In the genomic region with DNA sequence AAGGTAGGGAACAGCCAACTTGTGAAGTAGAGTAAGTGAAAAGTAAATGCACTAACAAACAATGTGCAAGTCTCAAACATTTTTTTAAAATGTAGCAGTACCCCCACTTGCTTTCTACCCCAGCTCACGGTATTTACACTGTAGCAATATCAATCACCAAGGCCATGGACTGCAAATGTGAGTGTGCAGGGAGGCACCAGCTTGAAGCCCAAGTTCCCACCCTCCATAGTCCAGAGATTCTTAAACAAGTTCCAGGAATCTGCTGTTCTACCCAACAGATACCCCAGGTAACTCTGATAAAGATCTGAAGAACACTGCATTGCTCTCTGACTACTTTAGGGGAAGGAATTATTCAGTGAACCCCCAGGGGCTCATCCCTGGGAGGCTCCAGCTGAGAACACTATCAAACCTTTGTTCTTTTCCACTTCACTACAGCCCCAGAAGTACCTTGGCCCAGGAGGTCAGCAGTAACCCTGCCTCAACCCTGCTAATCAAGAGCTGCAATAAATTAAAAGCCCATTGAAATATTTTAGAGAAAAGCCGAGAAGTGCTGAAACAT, we compare ENCODE assay signal across 12 cellular contexts.
DNase-seq lines count a peak whose midpoint lies in the region; ATAC-seq, FAIRE-seq and TF ChIP-seq lines count a peak whose summit lies in the region.
"Had no signal": no experiment of that assay in that cellular context is flagged by ENCODE, and none has a peak within 500 bp of the region (broad histone marks: within the 10 kb centered on the region; RNA-seq: fewer than 3 reads in every experiment).

No MANE protein-coding gene starts in this region.

- H3K9me3 ChIP-seq in left ventricle myocardium inferior (replicated peaks) = no peaks in the 10 kb centered on the region
- no peaks in the 10 kb centered on the region for H3K9me3 ChIP-seq in uterus
- no peaks in the 10 kb centered on the region for H3K9me3 ChIP-seq in suprapubic skin

- H3K27ac Mint-ChIP-seq in mesothelial cell of epicardium = peak overlapping the region; percentile 81

- ATAC-seq in left cardiac atrium (no peak), HG03442 (IDR thresholded peaks at IDR 0.05; ENCODE audit: unreplicated experiment) (no peak)

- intact Hi-C loops in left ventricle myocardium inferior (cut with micrococcal nuclease) = no loop called here
- intact Hi-C loops in left cardiac atrium (cut with DNase I) = no loop called here
- intact Hi-C loops in uterus (cut with DNase I; ENCODE audit: low total_unique reads) = no loop called here

- no peak for TF ChIP-seq EP300 in suprapubic skin (IDR thresholded peaks at IDR 0.05)

- H3K9me3 Mint-ChIP-seq in mesothelial cell of epicardium = peaks cover 6% of the 10 kb centered on the region

- H3K4me3 ChIP-seq in left ventricle myocardium inferior = no peak overlapping the region
- no peak overlapping the region for H3K4me3 ChIP-seq in uterus
- no peak overlapping the region for H3K4me3 ChIP-seq in suprapubic skin

- H3K27me3 ChIP-seq in left ventricle myocardium inferior (ENCODE audit: low read depth) (no peaks in the 10 kb centered on the region), uterus (no peaks in the 10 kb centered on the region), suprapubic skin (no peaks in the 10 kb centered on the region)

- H3K4me1 ChIP-seq in left ventricle myocardium inferior (peaks cover 42% of the 10 kb centered on the region), uterus (no peaks in the 10 kb centered on the region), suprapubic skin (peaks cover 34% of the 10 kb centered on the region)

- H3K27me3 Mint-ChIP-seq in mesothelial cell of epicardium (ENCODE audit: low read depth) = no peaks in the 10 kb centered on the region

- H3K4me1 Mint-ChIP-seq in mesothelial cell of epicardium = peaks cover 27% of the 10 kb centered on the region

- TF ChIP-seq CTCF in left ventricle myocardium inferior (IDR thresholded peaks at IDR 0.05; ENCODE audit: borderline replicate concordance) = no peak
- no peak for TF ChIP-seq CTCF in mesothelial cell of epicardium (IDR thresholded peaks at IDR 0.05; ENCODE audit: unreplicated experiment)
- TF ChIP-seq CTCF in uterus (IDR thresholded peaks at IDR 0.05) = no peak
- TF ChIP-seq CTCF in suprapubic skin (IDR thresholded peaks at IDR 0.05) = no peak

- H3K27ac ChIP-seq in left ventricle myocardium inferior (replicated peaks) (peak overlapping the region; percentile 32), uterus (peak overlapping the region; percentile 79 to 90), suprapubic skin (no peak overlapping the region)
- H3K27ac ChIP-seq: KMS-11 had no signal

- WGBS in suprapubic skin = 93% methylated on average over 2 of the region's 2 CpGs

- no peak for FAIRE-seq in HTR-8/SVneo (lab: Jason Lieb, UNC)
- FAIRE-seq: endometrium had no signal

- DNase-seq in left ventricle myocardium inferior = no peak
- DNase-seq in left cardiac atrium = no peak
- DNase-seq in astrocyte of the hippocampus (ENCODE audit: low read depth, low spot score) = peak; percentile 30
- DNase-seq in mesothelial cell of epicardium (ENCODE audit: low spot score in 2 of 2, unreplicated experiment in 2 of 2) = no peak
- no peak for DNase-seq in uterus
- DNase-seq in HTR-8/SVneo (ENCODE audit: insufficient read length, low spot score) = no peak
- no peak for DNase-seq in suprapubic skin (ENCODE audit: low spot score in 2 of 2)
- DNase-seq: activated naive CD4-positive, alpha-beta T cell; SIG-M5 had no signal

- TF ChIP-seq POLR2A in uterus (IDR thresholded peaks at IDR 0.05) (no peak), suprapubic skin (IDR thresholded peaks at IDR 0.05) (no peak)

- H3K36me3 Mint-ChIP-seq in mesothelial cell of epicardium = peaks cover 15% of the 10 kb centered on the region

- H3K36me3 ChIP-seq in left ventricle myocardium inferior (peaks cover 9% of the 10 kb centered on the region), uterus (no peaks in the 10 kb centered on the region), suprapubic skin (peaks cover under 1% of the 10 kb centered on the region)

- H3K4me3 Mint-ChIP-seq in mesothelial cell of epicardium = no peak overlapping the region
